22 cellular contexts compared by ENCODE assay signal in genomic region chr5:135497971-135498661, GRCh38. TPM values are rescaled to one million over a fixed set of nuclear protein-coding genes. Genes with fewer than 3 reads are reported as not detected.
DNase-seq lines count a peak whose midpoint lies in the region; ATAC-seq, FAIRE-seq and TF ChIP-seq lines count a peak whose summit lies in the region.
"Had no signal": no experiment of that assay in that cellular context is flagged by ENCODE, and none has a peak within 500 bp of the region (broad histone marks: within the 10 kb centered on the region; RNA-seq: fewer than 3 reads in every experiment).

No MANE protein-coding gene starts in this region.

- H3F3A ChIP-seq in neural progenitor cell (ENCODE audit: low read depth): peaks cover 21% of the 10 kb centered on the region

- H3K9me3 Mint-ChIP-seq in neural progenitor cell: peaks cover 6% of the 10 kb centered on the region
- H3K9me3 Mint-ChIP-seq: activated naive CD8-positive, alpha-beta T cell treated with anti-CD3 and anti-CD28 coated beads for 36 hours; activated T-cell treated with anti-CD3 and anti-CD28 coated beads, Interleukin-2, amount 50 U/mL, for 4 hours had no signal

- H3K4me1 ChIP-seq in adipocyte (ENCODE audit: control insufficient read depth, insufficient read depth, low read length) (peaks cover 14% of the 10 kb centered on the region), neural progenitor cell (peaks cover 27% of the 10 kb centered on the region), kidney (ENCODE audit: control insufficient read depth in 1 of 2, insufficient read depth in 1 of 2, low read depth in 1 of 2, low read length in 2 of 2) (no peaks in the 10 kb centered on the region)
- H3K4me1 ChIP-seq: sigmoid colon had no signal

- FAIRE-seq in GM19239 (lab: Jason Lieb, UNC) (no peak), kidney (lab: Jason Lieb, UNC) (no peak)
- FAIRE-seq: endothelial cell of umbilical vein had no signal

- peak overlapping the region; percentile 2 for H3K4me3 Mint-ChIP-seq in neural progenitor cell
- H3K4me3 Mint-ChIP-seq: activated naive CD8-positive, alpha-beta T cell treated with anti-CD3 and anti-CD28 coated beads for 36 hours; activated T-cell treated with anti-CD3 and anti-CD28 coated beads, Interleukin-2, amount 50 U/mL, for 4 hours had no signal

- no peak overlapping the region for H3K4me2 ChIP-seq in neural progenitor cell

- intact Hi-C loops in kidney (cut with DNase I): no loop called here

- no peak overlapping the region for H3K4me3 ChIP-seq in adipocyte (ENCODE audit: low read length)
- H3K4me3 ChIP-seq in neural progenitor cell: no peak overlapping the region
- no peak overlapping the region for H3K4me3 ChIP-seq in kidney (ENCODE audit: low read length in 2 of 2)
- H3K4me3 ChIP-seq: sigmoid colon had no signal

- TF ChIP-seq CTCF in neural progenitor cell (IDR thresholded peaks at IDR 0.05): no peak
- no peak for TF ChIP-seq CTCF in kidney (IDR thresholded peaks at IDR 0.05; ENCODE audit: borderline replicate concordance, extremely low read depth, insufficient read depth)

- peaks cover 2% of the 10 kb centered on the region for H3K36me3 Mint-ChIP-seq in neural progenitor cell
- H3K36me3 Mint-ChIP-seq: activated naive CD8-positive, alpha-beta T cell treated with anti-CD3 and anti-CD28 coated beads for 36 hours had no signal

- H3K27me3 ChIP-seq in adipocyte (replicated peaks; ENCODE audit: control insufficient read depth, insufficient read depth, low read length): peaks cover 31% of the 10 kb centered on the region
- H3K27me3 ChIP-seq in neural progenitor cell: peaks cover 100% of the 10 kb centered on the region

- peaks cover 2% of the 10 kb centered on the region for H3K9me3 ChIP-seq in adipocyte (ENCODE audit: control insufficient read depth, low read length)
- no peaks in the 10 kb centered on the region for H3K9me3 ChIP-seq in neural progenitor cell (ENCODE audit: low read depth)
- H3K9me3 ChIP-seq in kidney (ENCODE audit: control insufficient read depth in 1 of 2, low read length in 2 of 2): no peaks in the 10 kb centered on the region
- H3K9me3 ChIP-seq: sigmoid colon had no signal

- peaks cover 40% of the 10 kb centered on the region for H4K20me1 ChIP-seq in neural progenitor cell (ENCODE audit: low read depth)

- no peak overlapping the region for H2AFZ ChIP-seq in neural progenitor cell (replicated peaks)

- H3K4me1 Mint-ChIP-seq in neural progenitor cell: peaks cover 20% of the 10 kb centered on the region
- H3K4me1 Mint-ChIP-seq: activated naive CD8-positive, alpha-beta T cell treated with anti-CD3 and anti-CD28 coated beads for 36 hours had no signal

- no peaks in the 10 kb centered on the region for H3K36me3 ChIP-seq in adipocyte (ENCODE audit: control insufficient read depth, insufficient read depth, low read length, severe bottlenecking)
- no peaks in the 10 kb centered on the region for H3K36me3 ChIP-seq in neural progenitor cell
- H3K36me3 ChIP-seq in kidney (ENCODE audit: control insufficient read depth in 1 of 2, insufficient read depth in 2 of 2, low read length in 2 of 2): no peaks in the 10 kb centered on the region
- H3K36me3 ChIP-seq: sigmoid colon had no signal

- no peaks in the 10 kb centered on the region for H3K79me2 ChIP-seq in neural progenitor cell (ENCODE audit: low read depth)

- H3K27me3 Mint-ChIP-seq in neural progenitor cell (ENCODE audit: insufficient read depth, low read depth): peaks cover 46% of the 10 kb centered on the region

- no peak overlapping the region for H3K27ac ChIP-seq in neural progenitor cell
- H3K27ac ChIP-seq in kidney (ENCODE audit: low read depth in 2 of 2, low read length in 2 of 2): no peak overlapping the region
- H3K27ac ChIP-seq: sigmoid colon had no signal

- H3K9ac ChIP-seq in adipocyte (ENCODE audit: low read length): no peak overlapping the region
- H3K9ac ChIP-seq in neural progenitor cell: no peak overlapping the region
- no peak overlapping the region for H3K9ac ChIP-seq in kidney (ENCODE audit: low read length in 2 of 2)

- H3K27ac Mint-ChIP-seq in neural progenitor cell: no peak overlapping the region
- H3K27ac Mint-ChIP-seq: activated naive CD8-positive, alpha-beta T cell treated with anti-CD3 and anti-CD28 coated beads for 36 hours had no signal

- DNase-seq in DMS 273 (lab: John Stamatoyannopoulos, UW; ENCODE audit: unreplicated experiment) (peak; percentile 93), MV-4-11 (lab: John Stamatoyannopoulos, UW) (peak; percentile 17), adipocyte (ENCODE audit: low read depth) (peak; percentile 51), neural progenitor cell (ENCODE audit: low spot score) (no peak), GM19239 (ENCODE audit: insufficient read length, low spot score) (no peak), kidney (no peak)
- DNase-seq: activated naive CD8-positive, alpha-beta T cell treated with anti-CD3 and anti-CD28 coated beads for 36 hours; activated T-cell treated with anti-CD3 and anti-CD28 coated beads, Interleukin-2, amount 50 U/mL, for 4 hours; cerebellar nuclear complex; DND-41; H7; islet precursor cell; NCI-H1436; nucleus accumbens; SIG-M5; sigmoid colon; stimulated activated CD4-positive, alpha-beta T cell treated with anti-CD3 and anti-CD28 coated beads, Interleukin-4, amount 100 ng/mL, for 1 hour; T-helper 9 cell; trophoblast cell had no signal

- no peak for ATAC-seq in HG03457 (IDR thresholded peaks at IDR 0.05; ENCODE audit: unreplicated experiment)
- ATAC-seq: activated T-cell treated with anti-CD3 and anti-CD28 coated beads, Interleukin-2, amount 50 U/mL, for 4 hours had no signal

RNA-seq across cellular contexts. Expression of gene NEUROG1, which starts 37.6 kb away (rescaled TPM):
- total RNA-seq in neural progenitor cell (ENCODE audit: low replicate concordance): not detected in 2 replicates
- not detected for total RNA-seq in kidney
- polyA plus RNA-seq in kidney (ENCODE audit: insufficient read depth, low read depth, low replicate concordance): not detected
- total RNA-seq: activated naive CD8-positive, alpha-beta T cell treated with anti-CD3 and anti-CD28 coated beads for 36 hours; activated T-cell treated with anti-CD3 and anti-CD28 coated beads, Interleukin-2, amount 50 U/mL, for 4 hours; endothelial cell of umbilical vein; H7; mesenteric fat pad; sigmoid colon had no signal
- polyA plus RNA-seq: endothelial cell of umbilical vein, sigmoid colon had no signal

RNA-seq across cellular contexts. Expression of gene TIFAB, which starts 46.0 kb away (rescaled TPM):
- not detected in 2 replicates for total RNA-seq in neural progenitor cell (ENCODE audit: low replicate concordance)
- 0.13 TPM for total RNA-seq in kidney
- polyA plus RNA-seq in kidney (ENCODE audit: insufficient read depth, low read depth, low replicate concordance): not detected
- total RNA-seq: activated naive CD8-positive, alpha-beta T cell treated with anti-CD3 and anti-CD28 coated beads for 36 hours; activated T-cell treated with anti-CD3 and anti-CD28 coated beads, Interleukin-2, amount 50 U/mL, for 4 hours; endothelial cell of umbilical vein; H7; mesenteric fat pad; sigmoid colon had no signal
- polyA plus RNA-seq: endothelial cell of umbilical vein had no signal

RNA-seq across cellular contexts. Expression of gene DCANP1, which starts 51.0 kb away (rescaled TPM):
- not detected in 2 replicates for total RNA-seq in neural progenitor cell (ENCODE audit: low replicate concordance)
- total RNA-seq in kidney: not detected
- polyA plus RNA-seq in kidney (ENCODE audit: insufficient read depth, low read depth, low replicate concordance): not detected
- total RNA-seq: activated naive CD8-positive, alpha-beta T cell treated with anti-CD3 and anti-CD28 coated beads for 36 hours; activated T-cell treated with anti-CD3 and anti-CD28 coated beads, Interleukin-2, amount 50 U/mL, for 4 hours; endothelial cell of umbilical vein; H7; mesenteric fat pad; sigmoid colon had no signal
- polyA plus RNA-seq: endothelial cell of umbilical vein had no signal

Comparison
In these comparisons a context has a peak if more than half of its experiments do, and no peak if none do; other contexts are left out.
1. DNase-seq: peak in DMS 273 (single experiment), MV-4-11 (single experiment) and adipocyte (single experiment); none in neural progenitor cell (single experiment), GM19239 (single experiment) and kidney (single experiment).